20 cellular contexts compared by ENCODE assay signal in the genomic region with DNA sequence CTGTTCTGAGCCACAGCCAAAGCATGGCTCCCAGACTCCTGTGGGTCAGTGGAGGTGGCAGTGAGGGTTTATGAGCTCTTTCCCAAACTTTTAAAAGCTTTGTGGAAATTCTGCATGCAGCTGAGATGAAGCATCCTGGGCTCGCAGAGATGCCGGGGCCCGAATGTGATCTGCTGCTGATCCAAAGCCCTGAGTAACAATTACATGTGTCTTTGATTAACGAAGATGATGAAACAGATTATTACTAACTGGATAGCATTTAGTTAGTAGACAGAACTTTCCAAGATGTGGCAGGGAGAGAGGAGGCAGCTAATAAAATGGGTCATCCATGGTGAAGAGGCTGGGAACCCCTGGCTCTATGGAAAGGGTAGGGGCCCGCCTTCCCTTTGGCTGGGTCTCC. TPM values are rescaled to one million over a fixed set of nuclear protein-coding genes. Genes with fewer than 3 reads are reported as not detected.
"Had no signal": no experiment of that assay in that cellular context is flagged by ENCODE, and none has a peak within 500 bp of the region (broad histone marks: within the 10 kb centered on the region; RNA-seq: fewer than 3 reads in every experiment).

No MANE protein-coding gene starts in this region.

- H3K9me3 ChIP-seq: left ventricle myocardium inferior, prostate gland, right atrium auricular region, tibial nerve had no signal

- H3K27ac ChIP-seq: brain microvascular endothelial cell, coronary artery, left ventricle myocardium inferior, prostate gland, right atrium auricular region, tibial nerve had no signal

- DNase-seq: activated CD4-positive, alpha-beta T cell treated with anti-CD3 and anti-CD28 coated beads, Interleukin-2, amount 50 U/mL, for 1 hour; activated CD8-positive, alpha-beta memory T cell treated with anti-CD3 and anti-CD28 coated beads, Interleukin-2, amount 50 U/mL, for 4 hours; activated effector memory CD4-positive, alpha-beta T cell treated with Interleukin-2 at 50 U/mL for 16 hours; activated naive CD4-positive, alpha-beta T cell treated with anti-CD3 and anti-CD28 coated beads, Interleukin-2, amount 10 ng/mL, durations not matched to agents 7 days and 5 days; activated naive CD8-positive, alpha-beta T cell treated with anti-CD3 and anti-CD28 coated beads, Interleukin-2, amount 50 U/mL, for 24 hours; activated T-cell treated with anti-CD3 and anti-CD28 coated beads, Interleukin-2, amount 50 U/mL, for 48 hours; brain microvascular endothelial cell; head of caudate nucleus; kidney glomerular epithelial cell; left ventricle myocardium inferior; stimulated activated naive CD8-positive, alpha-beta T cell treated with anti-CD3 and anti-CD28 coated beads, Interleukin-15, Interleukin-2, amounts not matched to agents 100 U/mL and 50 U/mL, for 24 hours; substantia nigra had no signal

- H3K4me1 ChIP-seq: left ventricle myocardium inferior, prostate gland, right atrium auricular region had no signal

- ATAC-seq: activated CD4-positive, CD25-positive, alpha-beta regulatory T cell treated with anti-CD3 and anti-CD28 coated beads, Interleukin-2, amount 50 U/mL, for 24 hours; activated naive CD8-positive, alpha-beta T cell treated with anti-CD3 and anti-CD28 coated beads, Interleukin-2, amount 50 U/mL, for 24 hours; stimulated activated naive CD8-positive, alpha-beta T cell treated with anti-CD3 and anti-CD28 coated beads, Interleukin-15, Interleukin-2, amounts not matched to agents 100 U/mL and 50 U/mL, for 24 hours had no signal

- FAIRE-seq: frontal cortex had no signal

- H3K27me3 ChIP-seq: brain microvascular endothelial cell, right atrium auricular region, tibial nerve had no signal

- H3K4me3 ChIP-seq: coronary artery, left ventricle myocardium inferior, prostate gland, right atrium auricular region, skin epidermis, tibial nerve had no signal

RNA-seq across cellular contexts. Expression of a gene that starts 43.9 kb away (rescaled TPM):
- total RNA-seq: mononuclear cell had no signal
